In the genomic region with DNA sequence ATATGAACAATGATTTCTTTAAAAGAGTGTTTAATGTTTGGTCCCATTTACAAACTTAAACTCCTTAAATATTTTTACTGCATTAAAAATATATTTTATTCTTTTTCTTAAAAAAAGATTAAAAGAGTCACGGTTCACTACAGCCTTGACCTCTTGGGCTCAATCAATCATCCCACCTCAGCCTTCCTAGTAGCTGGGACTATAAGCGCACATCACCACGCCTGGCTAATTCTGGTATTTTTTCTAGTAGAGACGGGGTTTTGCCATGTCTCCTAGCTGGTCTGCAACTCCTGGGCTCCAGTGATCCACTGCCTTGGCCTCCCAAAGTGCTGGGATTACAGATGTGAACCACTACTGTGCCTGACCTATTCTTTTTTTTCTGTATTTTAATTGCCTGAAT, we compare ENCODE assay signal across 1 cellular context.
TF ChIP-seq lines count a peak whose summit lies in the region.

No MANE protein-coding gene starts in this region.

TF ChIP-seq in GM12878, 131 proteins besides CTCF, POLR2A, EP300 and RAD21 (continued from another document):
- TF ChIP-seq, protein P1, sequence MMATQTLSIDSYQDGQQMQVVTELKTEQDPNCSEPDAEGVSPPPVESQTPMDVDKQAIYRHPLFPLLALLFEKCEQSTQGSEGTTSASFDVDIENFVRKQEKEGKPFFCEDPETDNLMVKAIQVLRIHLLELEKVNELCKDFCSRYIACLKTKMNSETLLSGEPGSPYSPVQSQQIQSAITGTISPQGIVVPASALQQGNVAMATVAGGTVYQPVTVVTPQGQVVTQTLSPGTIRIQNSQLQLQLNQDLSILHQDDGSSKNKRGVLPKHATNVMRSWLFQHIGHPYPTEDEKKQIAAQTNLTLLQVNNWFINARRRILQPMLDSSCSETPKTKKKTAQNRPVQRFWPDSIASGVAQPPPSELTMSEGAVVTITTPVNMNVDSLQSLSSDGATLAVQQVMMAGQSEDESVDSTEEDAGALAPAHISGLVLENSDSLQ (IDR thresholded peaks at IDR 0.05), result peak; percentile 56; the same call in 1 of the 2 replicates
- TF ChIP-seq NFYA (IDR thresholded peaks at IDR 0.05; ENCODE audit: borderline replicate concordance, low read depth, low read length), result no peak
- TF ChIP-seq ZNF384 (IDR thresholded peaks at IDR 0.05; ENCODE audit: borderline replicate concordance, low read depth, low read length), result no peak
- no peak for TF ChIP-seq ATF7 (IDR thresholded peaks at IDR 0.05; ENCODE audit: low read depth)
- no peak for TF ChIP-seq CBX3 (IDR thresholded peaks at IDR 0.05; ENCODE audit: borderline replicate concordance, low read depth)
- no peak for TF ChIP-seq POLR2AphosphoS2 (IDR thresholded peaks at IDR 0.05; ENCODE audit: low read depth, low read length)
- TF ChIP-seq ETV6 (conservative IDR thresholded peaks at IDR 0.05 in 1 of 2, IDR thresholded peaks at IDR 0.05 in 1 of 2; ENCODE audit: borderline replicate concordance in 1 of 2, low read depth in 1 of 2), result no peak
- no peak for TF ChIP-seq RBBP5 (conservative IDR thresholded peaks at IDR 0.05)
- TF ChIP-seq STAT1 (conservative IDR thresholded peaks at IDR 0.05), result no peak
- TF ChIP-seq, protein P2, sequence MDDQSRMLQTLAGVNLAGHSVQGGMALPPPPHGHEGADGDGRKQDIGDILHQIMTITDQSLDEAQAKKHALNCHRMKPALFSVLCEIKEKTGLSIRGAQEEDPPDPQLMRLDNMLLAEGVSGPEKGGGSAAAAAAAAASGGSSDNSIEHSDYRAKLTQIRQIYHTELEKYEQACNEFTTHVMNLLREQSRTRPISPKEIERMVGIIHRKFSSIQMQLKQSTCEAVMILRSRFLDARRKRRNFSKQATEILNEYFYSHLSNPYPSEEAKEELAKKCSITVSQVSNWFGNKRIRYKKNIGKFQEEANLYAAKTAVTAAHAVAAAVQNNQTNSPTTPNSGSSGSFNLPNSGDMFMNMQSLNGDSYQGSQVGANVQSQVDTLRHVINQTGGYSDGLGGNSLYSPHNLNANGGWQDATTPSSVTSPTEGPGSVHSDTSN (IDR thresholded peaks at IDR 0.05; ENCODE audit: insufficient replicate concordance, low read depth, low read length), result peak; percentile 58
